ENCODE assay signal across 21 cellular contexts in the genomic region with DNA sequence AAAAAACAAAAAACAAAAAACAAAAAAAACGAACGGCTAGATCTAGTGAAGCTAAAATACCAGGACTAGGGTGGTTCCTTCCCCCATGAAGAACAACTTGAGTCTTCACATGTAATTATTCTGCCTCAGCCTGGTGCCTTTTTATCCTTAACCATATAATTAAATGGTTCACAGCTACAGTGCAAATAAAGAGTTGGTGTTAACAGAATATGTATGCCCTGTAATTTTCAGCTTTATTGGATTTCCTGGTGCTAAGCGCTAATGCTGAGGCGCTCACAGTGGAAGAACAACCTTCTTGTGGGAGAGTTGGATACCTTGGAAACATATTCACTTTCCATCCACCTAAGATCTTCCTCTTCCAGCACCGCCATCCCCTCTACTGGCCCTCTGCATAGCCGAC.
DNase-seq lines count a peak whose midpoint lies in the region; TF ChIP-seq lines count a peak whose summit lies in the region.
"Had no signal": no experiment of that assay in that cellular context is flagged by ENCODE, and none has a peak within 500 bp of the region (broad histone marks: within the 10 kb centered on the region; RNA-seq: fewer than 3 reads in every experiment).

No MANE protein-coding gene starts in this region.

- H3K27ac ChIP-seq in A673 (ENCODE audit: low read depth, low read length, poor library complexity, severe bottlenecking): no peak overlapping the region
- peak overlapping the region; percentile 78 for H3K27ac ChIP-seq in caudate nucleus (ENCODE audit: low read depth, low read length)
- no peak overlapping the region for H3K27ac ChIP-seq in ascending aorta
- H3K27ac ChIP-seq: A549, GM23248, HL-60, PC-9 had no signal

- CTCF ChIA-PET in A673 (lab: Charles Lee): no interaction called here

- TF ChIP-seq CTCF in A673 (conservative IDR thresholded peaks at IDR 0.05; ENCODE audit: low read depth, low read length) (no peak), ascending aorta (IDR thresholded peaks at IDR 0.05) (no peak)

- H3K4me3 ChIP-seq in A673 (ENCODE audit: low read depth, low read length, poor library complexity, severe bottlenecking) (no peak overlapping the region), ascending aorta (no peak overlapping the region)
- H3K4me3 ChIP-seq: A549, GM23248, K562, MG63, PC-9 had no signal

- DNase-seq in A673 (ENCODE audit: low spot score) (peak; percentile 15), NCI-H1417 (lab: John Stamatoyannopoulos, UW) (peak in 2 of 3 experiments; percentile 68 to 93), NCI-H2227 treated with DMSO at 0.1 percent for 48 hours (lab: John Stamatoyannopoulos, UW) (peak; percentile 88), caudate nucleus (lab: John Stamatoyannopoulos, UW) (no peak), AG08396 (ENCODE audit: low spot score) (no peak), ascending aorta (ENCODE audit: low spot score in 2 of 2) (no peak), nucleus accumbens (lab: John Stamatoyannopoulos, UW) (no peak)
- DNase-seq: CD4-positive, CD25-positive, alpha-beta regulatory T cell; DND-41; GM23248; H9; MG63; NCI-H1436; NCI-H2029 treated with DMSO at 0.1 percent for 48 hours; NCI-H510A; PC-9; RPMI8226; SHP77 had no signal

- POLR2A ChIA-PET in A673 (lab: Charles Lee; ENCODE audit: low non-redundant PET): no interaction called here

- intact Hi-C loops in A673 (cut with micrococcal nuclease; ENCODE audit: unreplicated experiment): no loop called here
- intact Hi-C loops in ascending aorta (cut with DNase I): no loop called here

- H3K4me1 ChIP-seq in A673 (ENCODE audit: insufficient read depth, low read length, poor library complexity, severe bottlenecking) (peaks cover 12% of the 10 kb centered on the region), ascending aorta (no peaks in the 10 kb centered on the region)
- H3K4me1 ChIP-seq: A549 had no signal

- no peaks in the 10 kb centered on the region for H3K27me3 ChIP-seq in A673 (replicated peaks; ENCODE audit: insufficient read depth, low read depth, low read length, poor library complexity)
- no peaks in the 10 kb centered on the region for H3K27me3 ChIP-seq in ascending aorta
- H3K27me3 ChIP-seq: MG63 had no signal

- no peaks in the 10 kb centered on the region for H3K36me3 ChIP-seq in A673 (ENCODE audit: insufficient read depth, low read length, poor library complexity, severe bottlenecking)
- peaks cover 2 to 44% of the 10 kb centered on the region in 2 donors for H3K36me3 ChIP-seq in ascending aorta
- H3K36me3 ChIP-seq: MG63 had no signal

- no TSS peak for BruUV-seq in A673 (replicated peaks; lab: Mats Ljungman, UMichigan)

- no peaks in the 10 kb centered on the region for H3K9me3 ChIP-seq in A673 (ENCODE audit: low read depth, low read length, poor library complexity, severe bottlenecking)
- H3K9me3 ChIP-seq in ascending aorta: no peaks in the 10 kb centered on the region
- H3K9me3 ChIP-seq: A549, MG63 had no signal

Comparison
In these comparisons a context has a peak if more than half of its experiments do, and no peak if none do; other contexts are left out.
1. DNase-seq: peak in A673 (single experiment), NCI-H1417 (2 of 3) and NCI-H2227 treated with DMSO at 0.1 percent for 48 hours (single experiment); none in caudate nucleus (0 of 61), AG08396 (single experiment), ascending aorta (0 of 2) and nucleus accumbens (0 of 56).